In genomic region chr15:70141376-70142071, GRCh38 we compare ENCODE assay signal across 10 cellular contexts. TPM values are rescaled to one million over a fixed set of nuclear protein-coding genes. Genes with fewer than 3 reads are reported as not detected.
DNase-seq lines count a peak whose midpoint lies in the region; ATAC-seq and TF ChIP-seq lines count a peak whose summit lies in the region.
"Had no signal": no experiment of that assay in that cellular context is flagged by ENCODE, and none has a peak within 500 bp of the region (broad histone marks: within the 10 kb centered on the region; RNA-seq: fewer than 3 reads in every experiment).

No MANE protein-coding gene starts in this region.

- POLR2A ChIA-PET in activated CD4-positive, alpha-beta T cell treated with anti-CD3 and anti-CD28 coated beads, Interleukin-2, amount 10 ng/mL, durations not matched to agents 7 days and 5 days (lab: Charles Lee): no interaction called here

- peaks cover 32% of the 10 kb centered on the region for H3K27me3 Mint-ChIP-seq in activated CD4-positive, alpha-beta T cell treated with anti-CD3 and anti-CD28 coated beads, Interleukin-2, amount 10 ng/mL, durations not matched to agents 7 days and 5 days
- H3K27me3 Mint-ChIP-seq in T-helper 17 cell: peaks cover 39% of the 10 kb centered on the region
- peaks cover 35% of the 10 kb centered on the region for H3K27me3 Mint-ChIP-seq in stimulated activated naive CD8-positive, alpha-beta T cell treated with anti-CD3 and anti-CD28 coated beads, Interleukin-15, amount 100 ng/mL, for 72 hours

- ATAC-seq in T-helper 17 cell: no peak
- ATAC-seq in stimulated activated naive CD8-positive, alpha-beta T cell treated with anti-CD3 and anti-CD28 coated beads, Interleukin-15, amount 100 ng/mL, for 72 hours: peak; percentile 54
- no peak for ATAC-seq in HG03469 (IDR thresholded peaks at IDR 0.05; ENCODE audit: unreplicated experiment)

- H3K9ac ChIP-seq in iPS-20b (ENCODE audit: low read depth, low read length): 0 out of 2 replicates have a peak overlapping the region, but pooled peaks have one; percentile 18

- peaks cover 30% of the 10 kb centered on the region; the same call in 1 of the 2 replicates for H3K27me3 ChIP-seq in iPS-20b (ENCODE audit: insufficient read depth, low read length)
- H3K27me3 ChIP-seq: colonic mucosa had no signal

- H3K27ac Mint-ChIP-seq in activated CD4-positive, alpha-beta T cell treated with anti-CD3 and anti-CD28 coated beads, Interleukin-2, amount 10 ng/mL, durations not matched to agents 7 days and 5 days: peak overlapping the region; percentile 22
- H3K27ac Mint-ChIP-seq in T-helper 17 cell: peak overlapping the region; percentile 95
- H3K27ac Mint-ChIP-seq in stimulated activated naive CD8-positive, alpha-beta T cell treated with anti-CD3 and anti-CD28 coated beads, Interleukin-15, amount 100 ng/mL, for 72 hours: peak overlapping the region; percentile 24 to 84

- TF ChIP-seq POLR2A in lower leg skin (IDR thresholded peaks at IDR 0.05): no peak

- no peaks in the 10 kb centered on the region for H3K9me3 Mint-ChIP-seq in activated CD4-positive, alpha-beta T cell treated with anti-CD3 and anti-CD28 coated beads, Interleukin-2, amount 10 ng/mL, durations not matched to agents 7 days and 5 days
- no peaks in the 10 kb centered on the region for H3K9me3 Mint-ChIP-seq in stimulated activated naive CD8-positive, alpha-beta T cell treated with anti-CD3 and anti-CD28 coated beads, Interleukin-15, amount 100 ng/mL, for 72 hours

- no peak overlapping the region for H3K27ac ChIP-seq in iPS-20b (ENCODE audit: low read length)
- H3K27ac ChIP-seq: colonic mucosa had no signal

- WGBS in lower leg skin, 2 donors: 91 to 93% methylated on average over 10 of the region's 10 CpGs

- H3K4me1 ChIP-seq in iPS-20b (ENCODE audit: insufficient read depth, low read length): peaks cover 10% of the 10 kb centered on the region
- H3K4me1 ChIP-seq: colonic mucosa had no signal

- no peaks in the 10 kb centered on the region for H3K36me3 Mint-ChIP-seq in activated CD4-positive, alpha-beta T cell treated with anti-CD3 and anti-CD28 coated beads, Interleukin-2, amount 10 ng/mL, durations not matched to agents 7 days and 5 days (ENCODE audit: low read depth)
- peaks cover 2% of the 10 kb centered on the region for H3K36me3 Mint-ChIP-seq in T-helper 17 cell (ENCODE audit: low read depth)

- no peaks in the 10 kb centered on the region for H3K9me3 ChIP-seq in T-helper 17 cell (ENCODE audit: control insufficient read depth, low read length, poor library complexity, severe bottlenecking)
- H3K9me3 ChIP-seq in iPS-20b (ENCODE audit: insufficient read depth, low read depth, low read length): no peaks in the 10 kb centered on the region
- H3K9me3 ChIP-seq: colonic mucosa had no signal

- DNase-seq in activated CD4-positive, alpha-beta T cell treated with anti-CD3 and anti-CD28 coated beads, Interleukin-2, amount 10 ng/mL, durations not matched to agents 7 days and 5 days: no peak
- DNase-seq in activated CD4-positive, alpha-beta T cell treated with anti-CD3 and anti-CD28 coated beads for 48 hours: no peak
- DNase-seq in T-helper 17 cell (no peak), NCI-H748 treated with DMSO at 0.1 percent for 48 hours (lab: John Stamatoyannopoulos, UW) (no peak), lower leg skin (ENCODE audit: low spot score in 2 of 2) (no peak)
- DNase-seq in stimulated activated naive CD8-positive, alpha-beta T cell treated with anti-CD3 and anti-CD28 coated beads, Interleukin-15, amount 100 ng/mL, for 72 hours: peak; percentile 17 to 40
- DNase-seq: colonic mucosa had no signal

- H3K4me3 Mint-ChIP-seq in activated CD4-positive, alpha-beta T cell treated with anti-CD3 and anti-CD28 coated beads, Interleukin-2, amount 10 ng/mL, durations not matched to agents 7 days and 5 days: no peak overlapping the region
- H3K4me3 Mint-ChIP-seq in T-helper 17 cell: peak overlapping the region; percentile 76
- H3K4me3 Mint-ChIP-seq in stimulated activated naive CD8-positive, alpha-beta T cell treated with anti-CD3 and anti-CD28 coated beads, Interleukin-15, amount 100 ng/mL, for 72 hours: peak overlapping the region; percentile 60 to 74

- CTCF ChIA-PET in activated CD4-positive, alpha-beta T cell treated with anti-CD3 and anti-CD28 coated beads, Interleukin-2, amount 10 ng/mL, durations not matched to agents 7 days and 5 days (lab: Charles Lee): interaction anchor here (1.3 to 1.8 kb wide), 2 partner anchors 10 to 12 kb away, joined by 3 to 7 read pairs; no protein-coding TSS in a partner anchor

- H3K4me3 ChIP-seq in iPS-20b (ENCODE audit: low read length) (no peak overlapping the region), lower leg skin (ENCODE audit: low read depth, poor library complexity, severe bottlenecking) (no peak overlapping the region)
- H3K4me3 ChIP-seq: colonic mucosa, skin epidermis had no signal

- TF ChIP-seq CTCF in lower leg skin (IDR thresholded peaks at IDR 0.05): no peak

- H3K4me1 Mint-ChIP-seq in activated CD4-positive, alpha-beta T cell treated with anti-CD3 and anti-CD28 coated beads, Interleukin-2, amount 10 ng/mL, durations not matched to agents 7 days and 5 days: peaks cover 29% of the 10 kb centered on the region
- H3K4me1 Mint-ChIP-seq in T-helper 17 cell: peaks cover 27% of the 10 kb centered on the region
- peaks cover 34% of the 10 kb centered on the region for H3K4me1 Mint-ChIP-seq in stimulated activated naive CD8-positive, alpha-beta T cell treated with anti-CD3 and anti-CD28 coated beads, Interleukin-15, amount 100 ng/mL, for 72 hours

- intact Hi-C loops in lower leg skin (cut with DNase I; ENCODE audit: low total_unique reads): no loop called here

- H3K36me3 ChIP-seq in iPS-20b (ENCODE audit: insufficient read depth, low read depth, low read length): no peaks in the 10 kb centered on the region
- H3K36me3 ChIP-seq: colonic mucosa had no signal

RNA-seq across cellular contexts. Expression of gene TLE3, which starts 43.8 kb away (rescaled TPM):
- 10 to 100 TPM; 66.6 to 82.3 TPM for total RNA-seq in activated CD4-positive, alpha-beta T cell treated with anti-CD3 and anti-CD28 coated beads, Interleukin-2, amount 10 ng/mL, durations not matched to agents 7 days and 5 days
- 100 to 1,000 TPM; 115 to 132 TPM for total RNA-seq in T-helper 17 cell
- total RNA-seq in lower leg skin: 100 to 1,000 TPM in 3 of 4 donors, 10 to 100 TPM in 1; 95.7 to 136 (median 124) TPM

Comparison
In these comparisons a context has a peak if more than half of its experiments do, and no peak if none do; other contexts are left out.
1. DNase-seq: peak in stimulated activated naive CD8-positive, alpha-beta T cell treated with anti-CD3 and anti-CD28 coated beads, Interleukin-15, amount 100 ng/mL, for 72 hours (2 of 2); none in activated CD4-positive, alpha-beta T cell treated with anti-CD3 and anti-CD28 coated beads, Interleukin-2, amount 10 ng/mL, durations not matched to agents 7 days and 5 days (single experiment), activated CD4-positive, alpha-beta T cell treated with anti-CD3 and anti-CD28 coated beads for 48 hours (single experiment), T-helper 17 cell (0 of 3), NCI-H748 treated with DMSO at 0.1 percent for 48 hours (single experiment) and lower leg skin (0 of 2).
2. H3K27ac Mint-ChIP-seq: peak in every context shown above with its lines; median percentile 95 in T-helper 17 cell; 54 in stimulated activated naive CD8-positive, alpha-beta T cell treated with anti-CD3 and anti-CD28 coated beads, Interleukin-15, amount 100 ng/mL, for 72 hours; 22 in activated CD4-positive, alpha-beta T cell treated with anti-CD3 and anti-CD28 coated beads, Interleukin-2, amount 10 ng/mL, durations not matched to agents 7 days and 5 days.